8 cellular contexts compared by ENCODE assay signal in genomic region chr16:81403601-81404391, GRCh38. TPM values are rescaled to one million over a fixed set of nuclear protein-coding genes. Genes with fewer than 3 reads are reported as not detected.
DNase-seq lines count a peak whose midpoint lies in the region; TF ChIP-seq lines count a peak whose summit lies in the region.

No MANE protein-coding gene starts in this region.

- no peak for TF ChIP-seq POLR2A in vagina (IDR thresholded peaks at IDR 0.05)

- peaks cover 4% of the 10 kb centered on the region for H3K27me3 Mint-ChIP-seq in HFFc6 (ENCODE audit: insufficient read depth)

- H3K27ac Mint-ChIP-seq in HFFc6, result no peak overlapping the region; the same call in 1 of the 2 replicates

- H3K4me3 ChIP-seq in right atrium auricular region (peak overlapping the region in 1 of 2 donors; percentile 21), rectal smooth muscle tissue (ENCODE audit: low read length) (peak overlapping the region; percentile 51), vagina (peak overlapping the region in 1 of 2 donors; percentile 40)

- no peak overlapping the region for H3K27ac ChIP-seq in right atrium auricular region
- H3K27ac ChIP-seq in rectal smooth muscle tissue (ENCODE audit: low read depth, low read length), result no peak overlapping the region
- no peak overlapping the region for H3K27ac ChIP-seq in vagina

- peaks cover 18% of the 10 kb centered on the region for H3K9me3 Mint-ChIP-seq in HFFc6

- no peak overlapping the region for H3K9ac ChIP-seq in rectal smooth muscle tissue (ENCODE audit: low read length)

- TF ChIP-seq CTCF in HFFc6 (IDR thresholded peaks at IDR 0.05) (peak; percentile 99), right atrium auricular region (IDR thresholded peaks at IDR 0.05) (peak; percentile 85 to 96), vagina (IDR thresholded peaks at IDR 0.05) (peak; percentile 90 to 95 (median 93))

- H3K4me1 ChIP-seq in right atrium auricular region (peaks cover 0 to 10% of the 10 kb centered on the region in 2 donors), rectal smooth muscle tissue (ENCODE audit: control insufficient read depth, insufficient read depth, low read length) (peaks cover 3% of the 10 kb centered on the region), vagina (peaks cover 10% of the 10 kb centered on the region)

- intact Hi-C loops in vagina (cut with DNase I), result loop anchor here (5.0 to 10.0 kb wide), 2 partner anchors 211 to 339 kb away; no protein-coding TSS in a partner anchor

- peaks cover 13% of the 10 kb centered on the region for H3K36me3 Mint-ChIP-seq in HFFc6 (ENCODE audit: low read depth)

- DNase-seq in EL (peak; percentile 80), HFFc6 (peak; percentile 69), NCI-H1105 (lab: John Stamatoyannopoulos, UW) (peak; percentile 51), T-helper 1 cell (peak; percentile 51 to 75 (median 67)), amniotic epithelial cell (ENCODE audit: low read depth) (peak; percentile 33), right atrium auricular region (ENCODE audit: low spot score) (peak; percentile 88), vagina (ENCODE audit: extremely low spot score in 2 of 2) (no peak)

- H3K4me3 Mint-ChIP-seq in HFFc6, result no peak overlapping the region

- no peaks in the 10 kb centered on the region for H3K27me3 ChIP-seq in right atrium auricular region
- no peaks in the 10 kb centered on the region for H3K27me3 ChIP-seq in rectal smooth muscle tissue (ENCODE audit: control insufficient read depth, insufficient read depth, low read length)
- no peaks in the 10 kb centered on the region for H3K27me3 ChIP-seq in vagina

- H3K36me3 ChIP-seq in right atrium auricular region (no peaks in the 10 kb centered on the region), rectal smooth muscle tissue (ENCODE audit: control insufficient read depth, insufficient read depth, low read length) (no peaks in the 10 kb centered on the region), vagina (no peaks in the 10 kb centered on the region)

- no peaks in the 10 kb centered on the region for H3K9me3 ChIP-seq in right atrium auricular region
- no peaks in the 10 kb centered on the region for H3K9me3 ChIP-seq in vagina

- peaks cover 42% of the 10 kb centered on the region for H3K4me1 Mint-ChIP-seq in HFFc6 (ENCODE audit: low read depth)

RNA-seq across cellular contexts. Expression of gene CMIP, which starts 40.8 kb away (rescaled TPM):
- total RNA-seq in HFFc6 (2021; fragmentation: NEBNext Ultra II Directional; extraction: Animal tissue kit (Norgen Biotek cat#: 25700)), result 10 to 100 TPM; 35.9 to 48.0 (median 43.5) TPM
- total RNA-seq in right atrium auricular region, result 10 to 100 TPM in 1 of 2 donors, 1 to 10 TPM in 1; 7.7 to 19.2 TPM
- total RNA-seq in vagina, result 66.3 TPM

Comparison
In these comparisons a context has a peak if more than half of its experiments do, and no peak if none do; other contexts are left out.
1. DNase-seq: peak in EL (single experiment), HFFc6 (single experiment), NCI-H1105 (single experiment), T-helper 1 cell (5 of 5), amniotic epithelial cell (single experiment) and right atrium auricular region (single experiment); none in vagina (0 of 2).
2. Peak in every context shown above with its lines, with median percentiles within 50 percentile points of each other: CTCF ChIP-seq.